23 cellular contexts compared by ENCODE assay signal in the genomic region with DNA sequence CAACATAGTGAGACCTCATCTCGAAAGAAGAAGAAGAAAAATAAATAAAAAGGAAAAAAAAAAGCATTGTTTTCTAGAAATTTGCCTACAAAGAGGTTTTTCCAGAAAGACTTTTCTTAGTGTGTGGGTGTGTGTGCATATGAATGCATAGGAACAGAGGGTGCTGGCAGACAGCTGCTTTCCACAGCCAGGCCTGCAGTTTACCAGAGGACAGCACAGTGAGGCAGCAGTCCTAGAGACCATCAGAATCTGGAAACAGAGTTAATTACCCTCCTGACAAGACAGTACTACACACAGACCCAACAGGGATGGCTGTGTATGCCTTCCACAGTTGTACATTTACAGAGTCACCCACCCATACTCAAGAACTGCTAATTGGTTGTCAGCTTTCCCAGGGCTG.
A peak's percentile ranks its signal among the peaks of the same experiment; 100 is the strongest.
DNase-seq lines count a peak whose midpoint lies in the region; ATAC-seq and TF ChIP-seq lines count a peak whose summit lies in the region.
"Had no signal": no experiment of that assay in that cellular context is flagged by ENCODE, and none has a peak within 500 bp of the region (broad histone marks: within the 10 kb centered on the region; RNA-seq: fewer than 3 reads in every experiment).

No MANE protein-coding gene starts in this region.

- DNase-seq in NCI-H82 (lab: John Stamatoyannopoulos, UW), result peak; percentile 3
- no peak for DNase-seq in NCI-H82 treated with DMSO at 0.1 percent for 48 hours (lab: John Stamatoyannopoulos, UW; ENCODE audit: unreplicated experiment)
- DNase-seq in endothelial cell (ENCODE audit: low spot score), result no peak
- no peak for DNase-seq in tibial artery
- no peak for DNase-seq in Right ventricle myocardium superior
- no peak for DNase-seq in NCI-H2029 treated with DMSO at 0.1 percent for 48 hours (lab: John Stamatoyannopoulos, UW)
- DNase-seq: activated B cell treated with CpG ODN at 0.5 μM for 24 hours; activated CD8-positive, alpha-beta memory T cell treated with anti-CD3 and anti-CD28 coated beads for 24 hours; cerebellar nuclear complex; glutamatergic neuron; immature natural killer cell; KBM-7; mesendoderm; NCI-H1105; NCI-H748 treated with DMSO at 0.1 percent for 48 hours; T-helper 17 cell; upper lobe of left lung had no signal

- H3K4me1 ChIP-seq in muscle layer of duodenum (ENCODE audit: control insufficient read depth in 1 of 2, insufficient read depth in 2 of 2, low read length in 2 of 2) (no peaks in the 10 kb centered on the region), tibial artery (peaks cover 0 to 96% (median 30%) of the 10 kb centered on the region in 4 donors)
- H3K4me1 ChIP-seq: BLaER1 treated with 17β-estradiol and CSF1 and Interleukin-3, amounts not matched to agents 10 nM and 100 nM had no signal

- H3K36me3 Mint-ChIP-seq in endothelial cell (ENCODE audit: low read depth, unreplicated experiment), result peaks cover 20% of the 10 kb centered on the region

- H3K27ac ChIP-seq in muscle layer of duodenum (ENCODE audit: low read length) (peak overlapping the region; percentile 13), tibial artery (peak overlapping the region; percentile 54 to 75)
- H3K27ac ChIP-seq: 22Rv1; BLaER1 treated with 17β-estradiol and CSF1 and Interleukin-3, amounts not matched to agents 10 nM and 100 nM; HL-60; upper lobe of left lung had no signal

- H3K4me3 ChIP-seq in muscle layer of duodenum (ENCODE audit: low read depth in 1 of 2, low read length in 2 of 2), result no peak overlapping the region
- H3K4me3 ChIP-seq in tibial artery, result no peak overlapping the region
- H3K4me3 ChIP-seq: BLaER1 treated with 17β-estradiol and CSF1 and Interleukin-3, amounts not matched to agents 10 nM and 100 nM; upper lobe of left lung had no signal

- no peak for ATAC-seq in Right ventricle myocardium superior (ENCODE audit: poor library complexity)
- no peak for ATAC-seq in GM21390 (IDR thresholded peaks at IDR 0.05; ENCODE audit: unreplicated experiment)
- ATAC-seq: T-helper 17 cell had no signal

- no peak for TF ChIP-seq CTCF in endothelial cell (IDR thresholded peaks at IDR 0.05; ENCODE audit: unreplicated experiment)
- no peak for TF ChIP-seq CTCF in tibial artery (IDR thresholded peaks at IDR 0.05)

- H3K9me3 Mint-ChIP-seq in endothelial cell (ENCODE audit: unreplicated experiment), result no peaks in the 10 kb centered on the region
- H3K9me3 Mint-ChIP-seq: activated B cell treated with CpG ODN at 0.5 μM for 24 hours; activated T-helper 1 cell treated with anti-CD3 and anti-CD28 coated beads, Interleukin-12 subunit alpha, Interleukin-12 subunit beta, Interleukin-2, Interleukin-4 antibody, amounts not matched to agents 30 ng/mL and 10 ng/mL and 1 ng/mL, durations not matched to agents 14 hours and 24 hours and 36 hours; immature natural killer cell had no signal

- H3K4me3 Mint-ChIP-seq in endothelial cell (ENCODE audit: unreplicated experiment), result no peak overlapping the region
- H3K4me3 Mint-ChIP-seq: activated B cell treated with CpG ODN at 0.5 μM for 24 hours; activated T-helper 1 cell treated with anti-CD3 and anti-CD28 coated beads, Interleukin-12 subunit alpha, Interleukin-12 subunit beta, Interleukin-2, Interleukin-4 antibody, amounts not matched to agents 30 ng/mL and 10 ng/mL and 1 ng/mL, durations not matched to agents 14 hours and 24 hours and 36 hours; immature natural killer cell; T-helper 17 cell had no signal

- H3K4me1 Mint-ChIP-seq in endothelial cell (ENCODE audit: unreplicated experiment), result peaks cover 12% of the 10 kb centered on the region
- H3K4me1 Mint-ChIP-seq: activated B cell treated with CpG ODN at 0.5 μM for 24 hours, immature natural killer cell, T-helper 17 cell had no signal

- H3K27me3 ChIP-seq in muscle layer of duodenum (ENCODE audit: low read depth, low read length), result no peaks in the 10 kb centered on the region
- H3K27me3 ChIP-seq in tibial artery, result no peaks in the 10 kb centered on the region
- H3K27me3 ChIP-seq: BLaER1 treated with 17β-estradiol and CSF1 and Interleukin-3, amounts not matched to agents 10 nM and 100 nM; upper lobe of left lung had no signal

- H3K9me3 ChIP-seq in muscle layer of duodenum (ENCODE audit: control insufficient read depth in 1 of 2, low read length in 2 of 2) (no peaks in the 10 kb centered on the region), tibial artery (no peaks in the 10 kb centered on the region)
- H3K9me3 ChIP-seq: BLaER1 treated with 17β-estradiol and CSF1 and Interleukin-3, amounts not matched to agents 10 nM and 100 nM; upper lobe of left lung had no signal

- intact Hi-C loops in tibial artery (cut with DNase I; ENCODE audit: low total_unique reads) (no loop called here), Right ventricle myocardium superior (cut with DNase I) (no loop called here)

- H3K36me3 ChIP-seq in muscle layer of duodenum (ENCODE audit: control insufficient read depth in 1 of 2, insufficient read depth in 2 of 2, low read length in 2 of 2) (no peaks in the 10 kb centered on the region), tibial artery (no peaks in the 10 kb centered on the region)
- H3K36me3 ChIP-seq: upper lobe of left lung had no signal

- peaks cover 5% of the 10 kb centered on the region for H3K27me3 Mint-ChIP-seq in endothelial cell (ENCODE audit: unreplicated experiment)
- H3K27me3 Mint-ChIP-seq: activated B cell treated with CpG ODN at 0.5 μM for 24 hours had no signal

- peak overlapping the region; percentile 5 for H3K27ac Mint-ChIP-seq in endothelial cell (ENCODE audit: unreplicated experiment)
- H3K27ac Mint-ChIP-seq: activated B cell treated with CpG ODN at 0.5 μM for 24 hours; activated T-helper 1 cell treated with anti-CD3 and anti-CD28 coated beads, Interleukin-12 subunit alpha, Interleukin-12 subunit beta, Interleukin-2, Interleukin-4 antibody, amounts not matched to agents 30 ng/mL and 10 ng/mL and 1 ng/mL, durations not matched to agents 14 hours and 24 hours and 36 hours; immature natural killer cell; T-helper 17 cell had no signal
